ENCODE assay signal across 15 cellular contexts in genomic region chr6:156647440-156647839, GRCh38.
DNase-seq lines count a peak whose midpoint lies in the region; ATAC-seq and TF ChIP-seq lines count a peak whose summit lies in the region.
"Had no signal": no experiment of that assay in that cellular context is flagged by ENCODE, and none has a peak within 500 bp of the region (broad histone marks: within the 10 kb centered on the region; RNA-seq: fewer than 3 reads in every experiment).

No MANE protein-coding gene starts in this region.

- H3K9ac ChIP-seq in parathyroid adenoma, result no peak overlapping the region

- no peaks in the 10 kb centered on the region for H3K27me3 ChIP-seq in CD8-positive, alpha-beta T cell (ENCODE audit: insufficient read depth, low read length)
- H3K27me3 ChIP-seq in parathyroid adenoma (ENCODE audit: control insufficient read depth, insufficient read depth, low read length) (no peaks in the 10 kb centered on the region), gastroesophageal sphincter (no peaks in the 10 kb centered on the region)

- no peaks in the 10 kb centered on the region for H3K9me3 Mint-ChIP-seq in activated naive CD4-positive, alpha-beta T cell treated with anti-CD3 and anti-CD28 coated beads for 36 hours
- no peaks in the 10 kb centered on the region for H3K9me3 Mint-ChIP-seq in CD8-positive, alpha-beta T cell
- H3K9me3 Mint-ChIP-seq in T-cell, result no peaks in the 10 kb centered on the region

- no peak for TF ChIP-seq POLR2A in gastroesophageal sphincter (IDR thresholded peaks at IDR 0.05)

- H3K4me1 Mint-ChIP-seq in activated naive CD4-positive, alpha-beta T cell treated with anti-CD3 and anti-CD28 coated beads for 36 hours (ENCODE audit: low read depth), result peaks cover 16% of the 10 kb centered on the region
- H3K4me1 Mint-ChIP-seq in CD8-positive, alpha-beta T cell (ENCODE audit: low read depth), result peaks cover 16% of the 10 kb centered on the region
- H3K4me1 Mint-ChIP-seq in T-cell, result peaks cover 20 to 25% (median 21%) of the 10 kb centered on the region in 3 donors

- DNase-seq in activated naive CD4-positive, alpha-beta T cell treated with anti-CD3 and anti-CD28 coated beads for 36 hours, result no peak
- DNase-seq in activated naive CD4-positive, alpha-beta T cell treated with anti-CD3 and anti-CD28 coated beads, Interleukin-2, amount 50 U/mL, for 16 hours, result no peak
- no peak for DNase-seq in CD8-positive, alpha-beta T cell
- no peak for DNase-seq in T-cell
- no peak for DNase-seq in OCI-M2 (lab: John Stamatoyannopoulos, UW; ENCODE audit: unreplicated experiment)
- DNase-seq: Calu3, NCI-H1436, NCI-H2029 treated with DMSO at 0.1 percent for 48 hours, NCI-H510A, NCI-H774 had no signal

- no peak overlapping the region for H3K4me3 ChIP-seq in CD8-positive, alpha-beta T cell (ENCODE audit: low read depth, low read length)
- H3K4me3 ChIP-seq in parathyroid adenoma (ENCODE audit: low read depth, low read length) (no peak overlapping the region), gastroesophageal sphincter (no peak overlapping the region)
- H3K4me3 ChIP-seq: K562 had no signal

- peaks cover 12% of the 10 kb centered on the region for H3K27me3 Mint-ChIP-seq in activated naive CD4-positive, alpha-beta T cell treated with anti-CD3 and anti-CD28 coated beads for 36 hours (ENCODE audit: low read depth)
- peaks cover 19% of the 10 kb centered on the region for H3K27me3 Mint-ChIP-seq in CD8-positive, alpha-beta T cell (ENCODE audit: low read depth)
- peaks cover 25 to 29% of the 10 kb centered on the region in 2 donors for H3K27me3 Mint-ChIP-seq in T-cell

- peak overlapping the region; percentile 36 for H3K4me3 Mint-ChIP-seq in activated naive CD4-positive, alpha-beta T cell treated with anti-CD3 and anti-CD28 coated beads for 36 hours
- peak overlapping the region; percentile 3 for H3K4me3 Mint-ChIP-seq in CD8-positive, alpha-beta T cell
- H3K4me3 Mint-ChIP-seq in T-cell, result peak overlapping the region; percentile 22 to 45 (median 36)

- intact Hi-C loops in activated naive CD4-positive, alpha-beta T cell treated with anti-CD3 and anti-CD28 coated beads for 36 hours (cut with micrococcal nuclease), result no loop called here
- intact Hi-C loops in CD8-positive, alpha-beta T cell (cut with DNase I, micrococcal nuclease), result no loop called here

- no peaks in the 10 kb centered on the region for H3K36me3 Mint-ChIP-seq in activated naive CD4-positive, alpha-beta T cell treated with anti-CD3 and anti-CD28 coated beads for 36 hours (ENCODE audit: low read depth)
- H3K36me3 Mint-ChIP-seq in CD8-positive, alpha-beta T cell, result no peaks in the 10 kb centered on the region
- no peaks in the 10 kb centered on the region for H3K36me3 Mint-ChIP-seq in T-cell

- H3K4me2 ChIP-seq in parathyroid adenoma (ENCODE audit: low read length), result no peak overlapping the region

- CTCF ChIA-PET in activated naive CD4-positive, alpha-beta T cell treated with anti-CD3 and anti-CD28 coated beads for 36 hours (lab: Charles Lee), result no interaction called here
- CTCF ChIA-PET in CD8-positive, alpha-beta T cell (lab: Charles Lee), result no interaction called here
- CTCF ChIA-PET in T-cell (lab: Charles Lee), result no interaction called here

- no peak overlapping the region for H3K27ac ChIP-seq in CD8-positive, alpha-beta T cell (ENCODE audit: low read depth, low read length)
- no peak overlapping the region for H3K27ac ChIP-seq in parathyroid adenoma
- H3K27ac ChIP-seq in gastroesophageal sphincter, result no peak overlapping the region
- H3K27ac ChIP-seq: C4-2B had no signal

- H2AFZ ChIP-seq in parathyroid adenoma, result peak overlapping the region; percentile 18

- no peak overlapping the region for H3K27ac Mint-ChIP-seq in activated naive CD4-positive, alpha-beta T cell treated with anti-CD3 and anti-CD28 coated beads for 36 hours
- no peak overlapping the region for H3K27ac Mint-ChIP-seq in CD8-positive, alpha-beta T cell
- no peak overlapping the region for H3K27ac Mint-ChIP-seq in T-cell

- POLR2A ChIA-PET in CD8-positive, alpha-beta T cell (lab: Charles Lee), result no interaction called here
- POLR2A ChIA-PET in T-cell (lab: Charles Lee), result no interaction called here

- H3K4me1 ChIP-seq in CD8-positive, alpha-beta T cell (ENCODE audit: insufficient read depth, low read length), result peaks cover 5% of the 10 kb centered on the region
- H3K4me1 ChIP-seq in parathyroid adenoma (no peaks in the 10 kb centered on the region), gastroesophageal sphincter (no peaks in the 10 kb centered on the region)

- H3K36me3 ChIP-seq in CD8-positive, alpha-beta T cell (ENCODE audit: insufficient read depth, low read length), result no peaks in the 10 kb centered on the region
- H3K36me3 ChIP-seq in parathyroid adenoma (ENCODE audit: control insufficient read depth, insufficient read depth, low read length) (no peaks in the 10 kb centered on the region), gastroesophageal sphincter (no peaks in the 10 kb centered on the region)

- TF ChIP-seq CTCF in CD8-positive, alpha-beta T cell (IDR thresholded peaks at IDR 0.05), result no peak
- no peak for TF ChIP-seq CTCF in parathyroid adenoma (IDR thresholded peaks at IDR 0.05)
- no peak for TF ChIP-seq CTCF in gastroesophageal sphincter (IDR thresholded peaks at IDR 0.05)

- no peaks in the 10 kb centered on the region for H3K79me2 ChIP-seq in parathyroid adenoma

- H3K9me3 ChIP-seq in CD8-positive, alpha-beta T cell (ENCODE audit: low read length), result no peaks in the 10 kb centered on the region
- H3K9me3 ChIP-seq in parathyroid adenoma (ENCODE audit: control insufficient read depth, low read length), result no peaks in the 10 kb centered on the region
- H3K9me3 ChIP-seq in gastroesophageal sphincter, result peaks cover 0 to 8% (median 0%) of the 10 kb centered on the region in 3 donors

- ATAC-seq in CD8-positive, alpha-beta T cell, result no peak
- ATAC-seq in T-cell (replicated peaks in 1 of 4) (no peak), GM18907 (IDR thresholded peaks at IDR 0.05; ENCODE audit: unreplicated experiment) (no peak), gastroesophageal sphincter (no peak)
- ATAC-seq: K562 had no signal

- WGBS in gastroesophageal sphincter (ENCODE audit: low coverage in 1 of 2), 2 donors, result 44 to 53% methylated on average over 4 to 8 of the region's 8 CpGs

- TF ChIP-seq EP300 in gastroesophageal sphincter (IDR thresholded peaks at IDR 0.05), result no peak
